16 cellular contexts compared by ENCODE assay signal in genomic region chr10:32150532-32151101, GRCh38.
DNase-seq lines count a peak whose midpoint lies in the region; TF ChIP-seq lines count a peak whose summit lies in the region.
"Had no signal": no experiment of that assay in that cellular context is flagged by ENCODE, and none has a peak within 500 bp of the region (broad histone marks: within the 10 kb centered on the region; RNA-seq: fewer than 3 reads in every experiment).

No MANE protein-coding gene starts in this region.

- POLR2A ChIA-PET in activated CD4-positive, alpha-beta memory T cell treated with anti-CD3 and anti-CD28 coated beads, Interleukin-2, amount 10 ng/mL, durations not matched to agents 7 days and 5 days (lab: Charles Lee): interaction anchor here (0.9 to 1.0 kb wide), 3 partner anchors 11 to 202 kb away, joined by 3 to 4 read pairs (median 4); no protein-coding TSS in a partner anchor

- no peaks in the 10 kb centered on the region for H3K36me3 ChIP-seq in spleen
- H3K36me3 ChIP-seq: neutrophil, suprapubic skin had no signal

- H3K4me1 ChIP-seq in spleen: peaks cover 0 to 14% (median 0%) of the 10 kb centered on the region in 6 donors

- H3K27ac ChIP-seq in epithelial cell of prostate (peak overlapping the region; percentile 91), spleen (peak overlapping the region; percentile 21 to 82 (median 74))
- H3K27ac ChIP-seq: neutrophil had no signal

- DNase-seq in activated T-cell treated with anti-CD3 and anti-CD28 coated beads, Interleukin-2, amount 50 U/mL, for 24 hours: no peak
- no peak for DNase-seq in activated T-cell treated with anti-CD3 and anti-CD28 coated beads, Interleukin-2, amount 50 U/mL, for 48 hours
- peak; percentile 34 for DNase-seq in activated CD4-positive, alpha-beta memory T cell treated with anti-CD3 and anti-CD28 coated beads, Interleukin-2, amount 10 ng/mL, durations not matched to agents 7 days and 5 days
- DNase-seq in epithelial cell of prostate (ENCODE audit: low read depth, low spot score) (no peak), spleen (no peak), Kasumi-1 (lab: John Stamatoyannopoulos, UW) (no peak), DMS79 (lab: John Stamatoyannopoulos, UW) (no peak), GDM1 (lab: John Stamatoyannopoulos, UW) (no peak)
- DNase-seq: Calu3; dermis blood vessel endothelial cell; MV-4-11; NCI-H2171; NK-92 treated with Interleukin-12 subunit alpha and Interleukin-12 subunit beta, amount 100 ng/mL, for 24 hours; SHP77 treated with DMSO at 0.1 percent for 48 hours had no signal

- WGBS in spleen, 5 donors: 50 to 60% (median 54%) methylated on average over 8 of the region's 8 CpGs

- TF ChIP-seq POLR2A in spleen (IDR thresholded peaks at IDR 0.05): no peak

- H3K9me3 ChIP-seq in spleen: peaks cover 4 to 27% (median 20%) of the 10 kb centered on the region in 8 donors
- H3K9me3 ChIP-seq: neutrophil had no signal

- intact Hi-C loops in spleen (cut with DNase I; ENCODE audit: low total_unique reads): no loop called here

- H3K27me3 Mint-ChIP-seq in activated T-cell treated with anti-CD3 and anti-CD28 coated beads, Interleukin-2, amount 50 U/mL, for 24 hours: no peaks in the 10 kb centered on the region
- peaks cover under 1% of the 10 kb centered on the region for H3K27me3 Mint-ChIP-seq in activated CD4-positive, alpha-beta memory T cell treated with anti-CD3 and anti-CD28 coated beads, Interleukin-2, amount 10 ng/mL, durations not matched to agents 7 days and 5 days

- TF ChIP-seq CTCF in spleen (IDR thresholded peaks at IDR 0.05 in 8 of 11, conservative IDR thresholded peaks at IDR 0.05 in 3 of 11): no peak

- CTCF ChIA-PET in activated CD4-positive, alpha-beta memory T cell treated with anti-CD3 and anti-CD28 coated beads, Interleukin-2, amount 10 ng/mL, durations not matched to agents 7 days and 5 days (lab: Charles Lee): interaction anchor here (0.7 to 1.5 kb wide), 4 partner anchors 16 to 289 kb away, joined by 3 to 5 read pairs (median 4); no protein-coding TSS in a partner anchor

- peaks cover 23% of the 10 kb centered on the region for H3K4me1 Mint-ChIP-seq in activated T-cell treated with anti-CD3 and anti-CD28 coated beads, Interleukin-2, amount 50 U/mL, for 24 hours (ENCODE audit: low read depth)
- H3K4me1 Mint-ChIP-seq in activated CD4-positive, alpha-beta memory T cell treated with anti-CD3 and anti-CD28 coated beads, Interleukin-2, amount 10 ng/mL, durations not matched to agents 7 days and 5 days: peaks cover 44% of the 10 kb centered on the region

- no peak overlapping the region for H3K4me3 ChIP-seq in spleen
- H3K4me3 ChIP-seq: suprapubic skin had no signal

- peaks cover 21% of the 10 kb centered on the region for H3K9me3 Mint-ChIP-seq in activated T-cell treated with anti-CD3 and anti-CD28 coated beads, Interleukin-2, amount 50 U/mL, for 24 hours
- peaks cover 12% of the 10 kb centered on the region for H3K9me3 Mint-ChIP-seq in activated CD4-positive, alpha-beta memory T cell treated with anti-CD3 and anti-CD28 coated beads, Interleukin-2, amount 10 ng/mL, durations not matched to agents 7 days and 5 days

- H3K4me3 Mint-ChIP-seq in activated T-cell treated with anti-CD3 and anti-CD28 coated beads, Interleukin-2, amount 50 U/mL, for 24 hours: no peak overlapping the region
- peak overlapping the region; percentile 37 for H3K4me3 Mint-ChIP-seq in activated CD4-positive, alpha-beta memory T cell treated with anti-CD3 and anti-CD28 coated beads, Interleukin-2, amount 10 ng/mL, durations not matched to agents 7 days and 5 days

- H3K36me3 Mint-ChIP-seq in activated T-cell treated with anti-CD3 and anti-CD28 coated beads, Interleukin-2, amount 50 U/mL, for 24 hours (ENCODE audit: low read depth): no peaks in the 10 kb centered on the region
- peaks cover 14% of the 10 kb centered on the region for H3K36me3 Mint-ChIP-seq in activated CD4-positive, alpha-beta memory T cell treated with anti-CD3 and anti-CD28 coated beads, Interleukin-2, amount 10 ng/mL, durations not matched to agents 7 days and 5 days (ENCODE audit: low read depth)

- peak overlapping the region; percentile 22 for H3K27ac Mint-ChIP-seq in activated T-cell treated with anti-CD3 and anti-CD28 coated beads, Interleukin-2, amount 50 U/mL, for 24 hours
- H3K27ac Mint-ChIP-seq in activated CD4-positive, alpha-beta memory T cell treated with anti-CD3 and anti-CD28 coated beads, Interleukin-2, amount 10 ng/mL, durations not matched to agents 7 days and 5 days: peak overlapping the region; percentile 83

- no peaks in the 10 kb centered on the region for H3K27me3 ChIP-seq in spleen (replicated peaks in 1 of 7)
- H3K27me3 ChIP-seq: neutrophil, suprapubic skin had no signal
